ENCODE assay signal across 8 cellular contexts in genomic region chr1:100037665-100038400, GRCh38.
A peak's percentile ranks its signal among the peaks of the same experiment; 100 is the strongest.
DNase-seq lines count a peak whose midpoint lies in the region; ATAC-seq and TF ChIP-seq lines count a peak whose summit lies in the region.

No MANE protein-coding gene starts in this region.

- POLR2A ChIA-PET in activated CD4-positive, alpha-beta memory T cell treated with anti-CD3 and anti-CD28 coated beads, Interleukin-2, amount 10 ng/mL, durations not matched to agents 7 days and 5 days (lab: Charles Lee) = interaction anchor here (0.7 to 3.8 kb wide), 36 partner anchors 9 to 1274 kb away, joined by 3 to 46 read pairs (median 4); partner anchors contain the start of genes AGL, CDC14A, DBT and FRRS1

- CTCF ChIA-PET in activated CD4-positive, alpha-beta memory T cell treated with anti-CD3 and anti-CD28 coated beads, Interleukin-2, amount 10 ng/mL, durations not matched to agents 7 days and 5 days (lab: Charles Lee) = interaction anchor here (0.9 to 1.7 kb wide), 6 partner anchors 68 to 421 kb away, joined by 3 to 8 read pairs (median 4); partner anchors contain the start of genes SASS6, SLC35A3 and TRMT13

- DNase-seq in CD1c-positive myeloid dendritic cell (ENCODE audit: extremely low spot score) (peak; percentile 96), NCI-H748 treated with DMSO at 0.1 percent for 48 hours (lab: John Stamatoyannopoulos, UW) (peak; percentile 60), ecto neural progenitor cell (ENCODE audit: low spot score) (peak; percentile 89), lung (ENCODE audit: low spot score) (peak; percentile 86)
- DNase-seq in activated CD4-positive, alpha-beta memory T cell treated with anti-CD3 and anti-CD28 coated beads, Interleukin-2, amount 10 ng/mL, durations not matched to agents 7 days and 5 days = peak; percentile 91
- peak; percentile 77 to 89 (median 78) for DNase-seq in stimulated activated CD4-positive, alpha-beta T cell treated with anti-CD3 and anti-CD28 coated beads, TNF-alpha, amount 100 ng/mL, for 24 hours (ENCODE audit: low read depth in 3 of 3)

- H3K4me1 Mint-ChIP-seq in activated CD4-positive, alpha-beta memory T cell treated with anti-CD3 and anti-CD28 coated beads, Interleukin-2, amount 10 ng/mL, durations not matched to agents 7 days and 5 days = peaks cover 58% of the 10 kb centered on the region

- ATAC-seq in GM19372 (IDR thresholded peaks at IDR 0.05; ENCODE audit: low read depth, unreplicated experiment) (peak; percentile 86), HG03520 (IDR thresholded peaks at IDR 0.05; ENCODE audit: unreplicated experiment) (peak; percentile 86), lung (ENCODE audit: insufficient read depth, low FRiP score) (peak; percentile 98)

- H3K9me3 ChIP-seq in lung (ENCODE audit: control insufficient read depth in 2 of 2, insufficient read depth in 1 of 2, low read length in 1 of 2) = no peaks in the 10 kb centered on the region

- peak overlapping the region; percentile 90 for H3K4me3 Mint-ChIP-seq in activated CD4-positive, alpha-beta memory T cell treated with anti-CD3 and anti-CD28 coated beads, Interleukin-2, amount 10 ng/mL, durations not matched to agents 7 days and 5 days

- 0% methylated on average over 38 to 61 of the region's 61 CpGs for WGBS in lung, 2 donors

- peak overlapping the region; percentile 99 for H3K27ac Mint-ChIP-seq in activated CD4-positive, alpha-beta memory T cell treated with anti-CD3 and anti-CD28 coated beads, Interleukin-2, amount 10 ng/mL, durations not matched to agents 7 days and 5 days

- H3K27me3 Mint-ChIP-seq in activated CD4-positive, alpha-beta memory T cell treated with anti-CD3 and anti-CD28 coated beads, Interleukin-2, amount 10 ng/mL, durations not matched to agents 7 days and 5 days = no peaks in the 10 kb centered on the region

- H3K4me3 ChIP-seq in lung = peak overlapping the region; percentile 64

- no peaks in the 10 kb centered on the region for H3K9me3 Mint-ChIP-seq in activated CD4-positive, alpha-beta memory T cell treated with anti-CD3 and anti-CD28 coated beads, Interleukin-2, amount 10 ng/mL, durations not matched to agents 7 days and 5 days

- peaks cover 55% of the 10 kb centered on the region for H3K36me3 Mint-ChIP-seq in activated CD4-positive, alpha-beta memory T cell treated with anti-CD3 and anti-CD28 coated beads, Interleukin-2, amount 10 ng/mL, durations not matched to agents 7 days and 5 days (ENCODE audit: low read depth)

- no peak for TF ChIP-seq CTCF in lung (IDR thresholded peaks at IDR 0.05; ENCODE audit: control extremely low read depth, extremely low read depth)

- peaks cover 0 to 1% of the 10 kb centered on the region in 2 donors for H3K36me3 ChIP-seq in lung (ENCODE audit: control insufficient read depth in 2 of 2, insufficient read depth in 2 of 2, low read length in 2 of 2)

- no peaks in the 10 kb centered on the region for H3K27me3 ChIP-seq in lung (ENCODE audit: control insufficient read depth, insufficient read depth)

- H3K4me1 ChIP-seq in lung (ENCODE audit: control insufficient read depth in 2 of 2, insufficient read depth in 2 of 2, low read length in 2 of 2) = peaks cover 5 to 11% of the 10 kb centered on the region in 2 donors

- H3K27ac ChIP-seq in lung (ENCODE audit: low read depth in 1 of 2, low read length in 1 of 2) = peak overlapping the region; percentile 96 to 97

Comparison
In these comparisons a context has a peak if more than half of its experiments do, and no peak if none do; other contexts are left out.
1. Peak in every context shown above with its lines: DNase-seq, ATAC-seq, H3K4me3 ChIP-seq and H3K27ac ChIP-seq.